In genomic region chr17:77086433-77087010, GRCh38 we compare ENCODE assay signal across 8 cellular contexts. TPM values are rescaled to one million over a fixed set of nuclear protein-coding genes. Genes with fewer than 3 reads are reported as not detected.
A peak's percentile ranks its signal among the peaks of the same experiment; 100 is the strongest.
DNase-seq lines count a peak whose midpoint lies in the region; ATAC-seq, FAIRE-seq and TF ChIP-seq lines count a peak whose summit lies in the region.

No MANE protein-coding gene starts in this region.

- no peaks in the 10 kb centered on the region for H4K20me1 ChIP-seq in endothelial cell of umbilical vein (replicated peaks; ENCODE audit: control insufficient read depth, extremely low read depth, insufficient read depth, low read length)

- H3K27me3 ChIP-seq in HL-60 (ENCODE audit: insufficient read depth, poor library complexity, severe bottlenecking): no peaks in the 10 kb centered on the region
- H3K27me3 ChIP-seq in endothelial cell of umbilical vein (ENCODE audit: control insufficient read depth in 2 of 2, insufficient read depth in 2 of 2, low read length in 2 of 2): no peaks in the 10 kb centered on the region

- no peak for TF ChIP-seq POLR2A in endothelial cell of umbilical vein (IDR thresholded peaks at IDR 0.05; ENCODE audit: low read depth, low read length)

- peak overlapping the region; percentile 26 for H3K4me2 ChIP-seq in endothelial cell of umbilical vein (ENCODE audit: insufficient read depth, low read length)

- CTCF ChIA-PET in endothelial cell of umbilical vein (lab: Charles Lee): interaction anchor here (0.7 to 3.2 kb wide), 15 partner anchors 9 to 218 kb away, joined by 3 to 28 read pairs (median 4); partner anchors contain the start of genes MGAT5B and SEC14L1

- H3K9me1 ChIP-seq in endothelial cell of umbilical vein (replicated peaks; ENCODE audit: control insufficient read depth, extremely low read depth, insufficient read depth, low read length): no peaks in the 10 kb centered on the region

- H3K4me1 ChIP-seq in endothelial cell of umbilical vein (ENCODE audit: control insufficient read depth, extremely low read depth, insufficient read depth, low read length): peaks cover 39% of the 10 kb centered on the region
- H3K4me1 ChIP-seq in mucosa of descending colon (ENCODE audit: low read depth): peaks cover 5% of the 10 kb centered on the region

- peak; percentile 67 for FAIRE-seq in endothelial cell of umbilical vein (lab: Jason Lieb, UNC)

- intact Hi-C loops in endothelial cell of umbilical vein (cut with micrococcal nuclease) (loop anchor here (1.0 kb wide), 1 partner anchor 161 kb away; no protein-coding TSS in a partner anchor), mucosa of descending colon (cut with DNase I, micrococcal nuclease) (loop anchor here (5.0 kb wide), 2 partner anchors 156 to 161 kb away; no protein-coding TSS in a partner anchor)

- H3K79me2 ChIP-seq in endothelial cell of umbilical vein (ENCODE audit: control insufficient read depth, insufficient read depth, low read length): peaks cover 29% of the 10 kb centered on the region

- peak; percentile 91 for TF ChIP-seq CTCF in HL-60 (IDR thresholded peaks at IDR 0.05; ENCODE audit: insufficient read depth, low read length)
- peak; percentile 94 to 96 for TF ChIP-seq CTCF in endothelial cell of umbilical vein (IDR thresholded peaks at IDR 0.05; ENCODE audit: extremely low read depth in 1 of 2, insufficient read depth in 1 of 2, low read depth in 1 of 2, low read length in 2 of 2)
- TF ChIP-seq CTCF in mucosa of descending colon (IDR thresholded peaks at IDR 0.05): peak; percentile 96

- POLR2A ChIA-PET in endothelial cell of umbilical vein (lab: Charles Lee): no interaction called here

- H3K36me3 ChIP-seq in endothelial cell of umbilical vein (ENCODE audit: control insufficient read depth in 2 of 2, extremely low read depth in 1 of 2, insufficient read depth in 2 of 2, low read length in 2 of 2) (peaks cover 3 to 6% of the 10 kb centered on the region in 2 experiments), mucosa of descending colon (ENCODE audit: low read depth) (no peaks in the 10 kb centered on the region)

- dilution Hi-C loops in endothelial cell of umbilical vein (cut with MboI; ENCODE audit: extremely low pct_ligation_motif_present, low sequenced_read_pairs): no loop called here

- peak overlapping the region; percentile 59 for H2AFZ ChIP-seq in endothelial cell of umbilical vein (ENCODE audit: low read depth, low read length)

- peak overlapping the region; percentile 36 for H3K9ac ChIP-seq in endothelial cell of umbilical vein (replicated peaks; ENCODE audit: extremely low read depth, insufficient read depth, low read length)

- BruUV-seq in endothelial cell of umbilical vein (replicated peaks; lab: Mats Ljungman, UMichigan): no TSS peak

- H3K9me3 ChIP-seq in endothelial cell of umbilical vein (replicated peaks; ENCODE audit: control insufficient read depth, insufficient read depth, low read length) (no peaks in the 10 kb centered on the region), mucosa of descending colon (no peaks in the 10 kb centered on the region)

- DNase-seq in DMS114 treated with DMSO at 0.1 percent for 48 hours (lab: John Stamatoyannopoulos, UW; ENCODE audit: unreplicated experiment) (peak; percentile 58), HL-60 (ENCODE audit: low read depth in 1 of 2, low spot score in 1 of 2) (peak; percentile 59 to 85), NOMO-1 treated with DMSO at 0.1 percent for 48 hours (lab: John Stamatoyannopoulos, UW; ENCODE audit: unreplicated experiment) (peak; percentile 48), endothelial cell of umbilical vein (ENCODE audit: low read depth, low spot score) (peak; percentile 75), mucosa of descending colon (peak; percentile 88 to 98 (median 93))
- DNase-seq in activated CD8-positive, alpha-beta memory T cell treated with anti-CD3 and anti-CD28 coated beads, Interleukin-2, amount 50 U/mL, for 4 hours: peak; percentile 82
- peak; percentile 57 to 80 for DNase-seq in stimulated activated CD8-positive, alpha-beta memory T cell treated with anti-CD3 and anti-CD28 coated beads, Interleukin-4, amount 100 ng/mL, for 4 hours (ENCODE audit: low read depth in 2 of 2, low spot score in 1 of 2)

- H3K27ac ChIP-seq in HL-60 (replicated peaks) (no peak overlapping the region), endothelial cell of umbilical vein (ENCODE audit: insufficient read depth, low read depth, low read length) (peak overlapping the region; percentile 22)

- ATAC-seq in mucosa of descending colon: peak; percentile 83
- ATAC-seq in GM19035 (IDR thresholded peaks at IDR 0.05; ENCODE audit: unreplicated experiment): no peak

- H3K4me3 ChIP-seq in HL-60 (replicated peaks; ENCODE audit: insufficient read depth, low read length): no peak overlapping the region
- no peak overlapping the region for H3K4me3 ChIP-seq in endothelial cell of umbilical vein (replicated peaks in 1 of 3; ENCODE audit: insufficient read depth in 1 of 3, low read depth in 1 of 3, low read length in 3 of 3)
- no peak overlapping the region for H3K4me3 ChIP-seq in mucosa of descending colon

TF ChIP-seq in endothelial cell of umbilical vein, 7 proteins besides CTCF, POLR2A, EP300 and RAD21:
- TF ChIP-seq, protein P1, sequence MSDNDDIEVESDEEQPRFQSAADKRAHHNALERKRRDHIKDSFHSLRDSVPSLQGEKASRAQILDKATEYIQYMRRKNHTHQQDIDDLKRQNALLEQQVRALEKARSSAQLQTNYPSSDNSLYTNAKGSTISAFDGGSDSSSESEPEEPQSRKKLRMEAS (IDR thresholded peaks at IDR 0.05; ENCODE audit: insufficient read depth, insufficient read length): no peak
- no peak for TF ChIP-seq FOS (IDR thresholded peaks at IDR 0.05; ENCODE audit: borderline replicate concordance, insufficient read depth, low read length)
- no peak for TF ChIP-seq JUN (IDR thresholded peaks at IDR 0.05; ENCODE audit: borderline replicate concordance, insufficient read depth, insufficient read length, low read depth)
- TF ChIP-seq MYC (IDR thresholded peaks at IDR 0.05; ENCODE audit: low read depth, low read length): no peak
- no peak for TF ChIP-seq POLR2AphosphoS5 (IDR thresholded peaks at IDR 0.05; ENCODE audit: insufficient read depth, low read depth, low read length)
- TF ChIP-seq GATA2 (IDR thresholded peaks at IDR 0.05; ENCODE audit: insufficient read depth, insufficient read length, low read depth, low read length): no peak

RNA-seq across cellular contexts. Expression of gene SEC14L1, which starts 54.2 kb away (rescaled TPM):
- total RNA-seq in endothelial cell of umbilical vein (606 and 631 TPM in 2 replicates), mucosa of descending colon (10 to 100 TPM; 24.5 to 44.6 (median 44.0) TPM)
- polyA plus RNA-seq in endothelial cell of umbilical vein: 215 and 276 TPM in 2 replicates
- polyA plus RNA-seq in endothelial cell of umbilical vein (2011; cell fraction: cytosol; rRNA removed): 185 and 188 TPM in 2 replicates
- polyA plus RNA-seq in endothelial cell of umbilical vein (2011; cell fraction: nucleus; rRNA removed): 360 and 367 TPM in 2 replicates
- 277 and 279 TPM in 2 replicates for polyA plus RNA-seq in endothelial cell of umbilical vein (2012)
- polyA minus RNA-seq in endothelial cell of umbilical vein: 250 TPM in 2 replicates
- polyA minus RNA-seq in endothelial cell of umbilical vein (2011; cell fraction: cytosol; rRNA and poly(A)+ RNA removed): 19.9 TPM
- 378 and 398 TPM in 2 replicates for polyA minus RNA-seq in endothelial cell of umbilical vein (2011; cell fraction: nucleus; rRNA and poly(A)+ RNA removed)

Comparison
In these comparisons a context has a peak if more than half of its experiments do, and no peak if none do; other contexts are left out.
1. RNA of gene SEC14L1, which starts 54.2 kb away (total RNA-seq): 606 to 631 TPM in endothelial cell of umbilical vein; 24.5 to 44.6 TPM in mucosa of descending colon; every median in the first group is over 10 times any median in the second.
2. Peak in every context shown above with its lines, with median percentiles within 50 percentile points of each other: DNase-seq and CTCF ChIP-seq.